1 cellular context compared by ENCODE assay signal in the genomic region with DNA sequence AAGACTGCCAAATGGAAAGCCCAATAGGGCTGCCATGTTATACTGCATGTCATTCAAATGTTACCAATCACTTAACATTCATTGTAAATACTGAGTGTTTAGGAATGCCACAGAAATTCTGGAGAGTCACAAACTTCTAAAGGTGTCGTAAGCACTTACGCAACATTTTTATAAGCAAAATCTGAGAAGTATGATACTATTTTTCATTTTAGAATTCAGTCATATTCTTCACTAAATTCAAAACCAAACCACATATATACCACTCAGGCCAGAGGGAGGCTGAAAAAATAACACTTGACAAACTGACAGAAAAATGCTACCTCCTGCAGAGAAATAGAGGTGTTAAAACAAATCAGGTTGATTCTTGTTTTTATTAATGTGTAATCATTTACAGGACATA.
TF ChIP-seq lines count a peak whose summit lies in the region.

No MANE protein-coding gene starts in this region.

TF ChIP-seq in K562, 482 proteins besides CTCF, POLR2A, EP300 and RAD21 (continued from another document):
- TF ChIP-seq JUN (IDR thresholded peaks at IDR 0.05; ENCODE audit: borderline replicate concordance, low read depth, low read length) (no peak), JUN (CRISPR knock-in tag; IDR thresholded peaks at IDR 0.05; ENCODE audit: borderline replicate concordance) (no peak), CBX8 (IDR thresholded peaks at IDR 0.05; ENCODE audit: borderline replicate concordance, extremely low read depth, low read depth, low read length, poor library complexity, severe bottlenecking) (no peak), CCAR2 (IDR thresholded peaks at IDR 0.05; ENCODE audit: low read depth, low read length) (no peak), YBX1 (IDR thresholded peaks at IDR 0.05) (no peak), PHF8 (IDR thresholded peaks at IDR 0.05; ENCODE audit: borderline replicate concordance, low read length) (no peak), ZZZ3 (IDR thresholded peaks at IDR 0.05) (no peak), NR2C2 (CRISPR knock-in tag; IDR thresholded peaks at IDR 0.05) (no peak), NR2C2 (tag; IDR thresholded peaks at IDR 0.05) (no peak), CEBPB (tag; IDR thresholded peaks at IDR 0.05) (peak; percentile 76), CEBPG (CRISPR knock-in tag; IDR thresholded peaks at IDR 0.05) (no peak), CEBPG (tag; conservative IDR thresholded peaks at IDR 0.05 in 1 of 2, IDR thresholded peaks at IDR 0.05 in 1 of 2) (peak; percentile 41 to 75)
